Comparison of ENCODE assay signal across 9 cellular contexts in genomic region chrX:72120798-72121197, GRCh38. TPM values are rescaled to one million over a fixed set of nuclear protein-coding genes. Genes with fewer than 3 reads are reported as not detected.
DNase-seq lines count a peak whose midpoint lies in the region; ATAC-seq and TF ChIP-seq lines count a peak whose summit lies in the region.
"Had no signal": no experiment of that assay in that cellular context is flagged by ENCODE, and none has a peak within 500 bp of the region (broad histone marks: within the 10 kb centered on the region; RNA-seq: fewer than 3 reads in every experiment).

No MANE protein-coding gene starts in this region.

- WGBS in esophagus muscularis mucosa, result 36% methylated on average over 6 of the region's 6 CpGs
- 76 to 84% (median 81%) methylated on average over 6 of the region's 6 CpGs for WGBS in ovary, 3 donors

- TF ChIP-seq POLR2A in esophagus muscularis mucosa (IDR thresholded peaks at IDR 0.05; ENCODE audit: low read depth) (no peak), ovary (IDR thresholded peaks at IDR 0.05) (no peak)

- no peaks in the 10 kb centered on the region for H3K27me3 ChIP-seq in CD8-positive, alpha-beta T cell (ENCODE audit: insufficient read depth, low read length)
- H3K27me3 ChIP-seq in esophagus muscularis mucosa (peaks cover 0 to 3% (median 0%) of the 10 kb centered on the region in 4 donors), neutrophil (no peaks in the 10 kb centered on the region), ovary (no peaks in the 10 kb centered on the region)

- H3K9me3 Mint-ChIP-seq in CD8-positive, alpha-beta T cell, result no peaks in the 10 kb centered on the region

- H3K9me3 ChIP-seq in CD8-positive, alpha-beta T cell (ENCODE audit: low read length), result no peaks in the 10 kb centered on the region
- no peaks in the 10 kb centered on the region for H3K9me3 ChIP-seq in esophagus muscularis mucosa
- H3K9me3 ChIP-seq in neutrophil, result no peaks in the 10 kb centered on the region
- H3K9me3 ChIP-seq in ovary, result no peaks in the 10 kb centered on the region

- no peaks in the 10 kb centered on the region for H3K36me3 ChIP-seq in CD8-positive, alpha-beta T cell (ENCODE audit: insufficient read depth, low read length)
- no peaks in the 10 kb centered on the region for H3K36me3 ChIP-seq in esophagus muscularis mucosa
- no peaks in the 10 kb centered on the region for H3K36me3 ChIP-seq in neutrophil
- no peaks in the 10 kb centered on the region for H3K36me3 ChIP-seq in ovary

- no peaks in the 10 kb centered on the region for H3K27me3 Mint-ChIP-seq in CD8-positive, alpha-beta T cell (ENCODE audit: low read depth)

- no peak overlapping the region for H3K4me3 ChIP-seq in CD8-positive, alpha-beta T cell (ENCODE audit: low read depth, low read length)
- H3K4me3 ChIP-seq in esophagus muscularis mucosa (no peak overlapping the region), neutrophil (ENCODE audit: low read depth in 1 of 2, low read length in 1 of 2) (peak overlapping the region; percentile 33 to 41), ovary (no peak overlapping the region)

- POLR2A ChIA-PET in CD8-positive, alpha-beta T cell (lab: Charles Lee), result no interaction called here

- DNase-seq in CD8-positive, alpha-beta T cell, result no peak
- DNase-seq in NCI-H69 (lab: John Stamatoyannopoulos, UW) (peak; percentile 1), esophagus muscularis mucosa (ENCODE audit: extremely low spot score) (no peak), ureter (ENCODE audit: low spot score) (no peak), posterior cingulate gyrus (no peak), ovary (no peak), ecto neural progenitor cell (ENCODE audit: low spot score) (no peak)
- DNase-seq: retina had no signal

- no peak overlapping the region for H3K27ac ChIP-seq in CD8-positive, alpha-beta T cell (ENCODE audit: low read depth, low read length)
- H3K27ac ChIP-seq in esophagus muscularis mucosa (replicated peaks in 1 of 4) (peak overlapping the region; percentile 77 to 83 (median 79)), neutrophil (peak overlapping the region; percentile 97), ovary (no peak overlapping the region)

- peak overlapping the region; percentile 77 for H3K27ac Mint-ChIP-seq in CD8-positive, alpha-beta T cell

- no peak overlapping the region for H3K4me3 Mint-ChIP-seq in CD8-positive, alpha-beta T cell

- peaks cover 32% of the 10 kb centered on the region for H3K4me1 Mint-ChIP-seq in CD8-positive, alpha-beta T cell (ENCODE audit: low read depth)

- H3K36me3 Mint-ChIP-seq in CD8-positive, alpha-beta T cell, result no peaks in the 10 kb centered on the region

- TF ChIP-seq EP300 in esophagus muscularis mucosa (IDR thresholded peaks at IDR 0.05) (no peak), ovary (IDR thresholded peaks at IDR 0.05) (no peak)

- intact Hi-C loops in CD8-positive, alpha-beta T cell (cut with DNase I, micrococcal nuclease), result loop anchor here (1.0 to 10.0 kb wide), 3 partner anchors 20 to 266 kb away; no protein-coding TSS in a partner anchor
- intact Hi-C loops in esophagus muscularis mucosa (cut with DNase I) (no loop called here), posterior cingulate gyrus (cut with DNase I) (no loop called here), ovary (cut with DNase I) (no loop called here)

- CTCF ChIA-PET in CD8-positive, alpha-beta T cell (lab: Charles Lee), result interaction anchor here (1.0 kb wide), 1 partner anchor 102 kb away, joined by 3 read pairs; no protein-coding TSS in a partner anchor

- ATAC-seq in CD8-positive, alpha-beta T cell, result no peak

- peaks cover 17% of the 10 kb centered on the region for H3K4me1 ChIP-seq in CD8-positive, alpha-beta T cell (ENCODE audit: insufficient read depth, low read length)
- peaks cover 29 to 55% (median 55%) of the 10 kb centered on the region in 4 donors for H3K4me1 ChIP-seq in esophagus muscularis mucosa
- peaks cover 56 to 64% of the 10 kb centered on the region in 2 experiments for H3K4me1 ChIP-seq in neutrophil (ENCODE audit: control insufficient read depth in 1 of 2, insufficient read depth in 1 of 2, low read depth in 1 of 2, low read length in 1 of 2)
- H3K4me1 ChIP-seq in ovary (ENCODE audit: insufficient read depth), result no peaks in the 10 kb centered on the region

- TF ChIP-seq CTCF in CD8-positive, alpha-beta T cell (IDR thresholded peaks at IDR 0.05), result no peak
- TF ChIP-seq CTCF in esophagus muscularis mucosa (IDR thresholded peaks at IDR 0.05) (no peak), neutrophil (IDR thresholded peaks at IDR 0.05) (no peak), ovary (IDR thresholded peaks at IDR 0.05) (no peak)

RNA-seq across cellular contexts. Expression of gene RTL5, which starts 10.9 kb away (rescaled TPM):
- total RNA-seq in CD8-positive, alpha-beta T cell, result 1 to 10 TPM in 1 of 2 experiments, under 1 TPM in 1; 0.52 to 1.1 TPM
- total RNA-seq in esophagus muscularis mucosa, result 10 to 100 TPM in 3 of 4 donors, 1 to 10 TPM in 1; 8.0 to 19.8 (median 13.3) TPM
- total RNA-seq in ureter, result 9.8 TPM
- 10 to 100 TPM in 5 of 7 donors, 1 to 10 TPM in 2; 3.6 to 17.6 (median 14.4) TPM for total RNA-seq in ovary
- 10 to 100 TPM in 1 of 2 donors, 1 to 10 TPM in 1; 6.4 to 16.2 TPM for polyA plus RNA-seq in ovary

Comparison
In these comparisons a context has a peak if more than half of its experiments do, and no peak if none do; other contexts are left out.
1. H3K27ac ChIP-seq: peak in esophagus muscularis mucosa (4 of 4) and neutrophil (single experiment); none in CD8-positive, alpha-beta T cell (single experiment) and ovary (0 of 2).
2. H3K4me3 ChIP-seq: peak in neutrophil (2 of 2); none in CD8-positive, alpha-beta T cell (single experiment), esophagus muscularis mucosa (0 of 4) and ovary (single experiment).
3. intact Hi-C loops: an anchor here in CD8-positive, alpha-beta T cell (1.0 to 10.0 kb wide); none called in esophagus muscularis mucosa, posterior cingulate gyrus and ovary.